ENCODE assay signal across 13 cellular contexts in genomic region chr7:92723205-92723604, GRCh38.
A peak's percentile ranks its signal among the peaks of the same experiment; 100 is the strongest.
DNase-seq lines count a peak whose midpoint lies in the region; ATAC-seq and TF ChIP-seq lines count a peak whose summit lies in the region.
"Had no signal": no experiment of that assay in that cellular context is flagged by ENCODE, and none has a peak within 500 bp of the region (broad histone marks: within the 10 kb centered on the region; RNA-seq: fewer than 3 reads in every experiment).

No MANE protein-coding gene starts in this region.

- no peak for TF ChIP-seq CTCF in GM23338 (conservative IDR thresholded peaks at IDR 0.05; ENCODE audit: low read depth in 2 of 2)
- TF ChIP-seq CTCF in SK-N-SH (IDR thresholded peaks at IDR 0.05), result no peak
- no peak for TF ChIP-seq CTCF in stomach (IDR thresholded peaks at IDR 0.05)

- no peak overlapping the region for H2AFZ ChIP-seq in GM23338
- no peak overlapping the region for H2AFZ ChIP-seq in SK-N-SH (ENCODE audit: low read depth)

- TF ChIP-seq RAD21 in SK-N-SH (IDR thresholded peaks at IDR 0.05; ENCODE audit: low read length), result no peak

- peaks cover 12% of the 10 kb centered on the region for H3K4me1 ChIP-seq in GM23338 (ENCODE audit: insufficient read depth)
- peaks cover 12 to 32% of the 10 kb centered on the region in 2 experiments for H3K4me1 ChIP-seq in SK-N-SH (ENCODE audit: control insufficient read depth in 1 of 2, insufficient read depth in 2 of 2, low read depth in 1 of 2, low read length in 1 of 2)
- peaks cover 0 to 24% (median 8%) of the 10 kb centered on the region in 4 donors for H3K4me1 ChIP-seq in stomach

- peak overlapping the region; percentile 27; the same call in 1 of the 2 replicates for H3K9ac ChIP-seq in SK-N-SH

- H3K9me2 ChIP-seq in GM23338 (ENCODE audit: insufficient read depth) (no peaks in the 10 kb centered on the region), SK-N-SH (no peaks in the 10 kb centered on the region)

- H3K9me3 Mint-ChIP-seq in GM23338, result no peaks in the 10 kb centered on the region

- no peak overlapping the region for H3K27ac Mint-ChIP-seq in GM23338

- H4K20me1 ChIP-seq in GM23338 (replicated peaks; ENCODE audit: insufficient read depth), result no peaks in the 10 kb centered on the region
- H4K20me1 ChIP-seq in SK-N-SH (ENCODE audit: insufficient read depth), result no peaks in the 10 kb centered on the region

- H3K4me2 ChIP-seq in GM23338 (0 out of 2 replicates have a peak overlapping the region, but pooled peaks have one; percentile 25), SK-N-SH (peak overlapping the region; percentile 30)

- intact Hi-C loops in stomach (cut with DNase I; ENCODE audit: low total_unique reads), result no loop called here

- 59% methylated on average over 2 of the region's 2 CpGs for WGBS in SK-N-SH (ENCODE audit: low lambda C conversion rate)
- 84 to 96% (median 87%) methylated on average over 2 of the region's 2 CpGs for WGBS in stomach, 5 donors

- no peak overlapping the region for H3K4me3 Mint-ChIP-seq in GM23338

- CTCF ChIA-PET in SK-N-SH (lab: Yijun Ruan, JAX), result interaction anchor here (1.1 to 1.5 kb wide), 3 partner anchors 11 to 26 kb away, joined by 3 to 4 read pairs (median 4); no protein-coding TSS in a partner anchor

- peaks cover 6% of the 10 kb centered on the region for H3K36me3 Mint-ChIP-seq in GM23338 (ENCODE audit: low read depth)

- H3K36me3 ChIP-seq in GM23338 (ENCODE audit: insufficient read depth) (no peaks in the 10 kb centered on the region), SK-N-SH (replicated peaks in 1 of 2; ENCODE audit: control insufficient read depth in 1 of 2, insufficient read depth in 2 of 2, low read length in 1 of 2) (peaks cover 42 to 64% of the 10 kb centered on the region in 2 experiments), stomach (peaks cover 0 to 20% (median 15%) of the 10 kb centered on the region in 4 donors)

- no peak for TF ChIP-seq POLR2A in stomach (IDR thresholded peaks at IDR 0.05)

- TF ChIP-seq EP300 in SK-N-SH (IDR thresholded peaks at IDR 0.05; ENCODE audit: borderline replicate concordance in 1 of 2, low read depth in 1 of 2, low read length in 1 of 2) (peak in 1 of 2 experiments; percentile 56; a peak in 1 of 4 replicates), stomach (IDR thresholded peaks at IDR 0.05) (no peak)

- DNase-seq in GM23338 (ENCODE audit: low spot score) (no peak), SK-N-SH (no peak), kidney tubule cell (ENCODE audit: low spot score) (peak; percentile 50), stomach (no peak), UCSD-AML1 (lab: John Stamatoyannopoulos, UW; ENCODE audit: unreplicated experiment) (no peak), HuH-7.5 (ENCODE audit: low spot score) (no peak)
- DNase-seq: GOT3, NCI-H1092 treated with DMSO at 0.1 percent for 48 hours, NCI-H446, right cardiac atrium, substantia nigra had no signal

- H3K9me3 ChIP-seq in SK-N-SH, result no peaks in the 10 kb centered on the region
- no peaks in the 10 kb centered on the region for H3K9me3 ChIP-seq in stomach

- ATAC-seq in GM23338 (no peak), HG03196 (IDR thresholded peaks at IDR 0.05; ENCODE audit: unreplicated experiment) (no peak)
- ATAC-seq: Panc1 had no signal

- no peaks in the 10 kb centered on the region for H3F3A ChIP-seq in GM23338 (replicated peaks; ENCODE audit: low read depth)
- peaks cover 35% of the 10 kb centered on the region for H3F3A ChIP-seq in SK-N-SH (replicated peaks; ENCODE audit: insufficient read depth)

- POLR2A ChIA-PET in SK-N-SH (lab: Yijun Ruan, JAX), result no interaction called here

- H3K27ac ChIP-seq in GM23338 (ENCODE audit: low read depth), result no peak overlapping the region
- H3K27ac ChIP-seq in SK-N-SH (ENCODE audit: low read depth in 2 of 2, low read length in 1 of 2), result peak overlapping the region; percentile 82 to 86; a peak in 3 of 4 replicates
- peak overlapping the region in 3 of 5 donors; percentile 26 to 57 (median 31) for H3K27ac ChIP-seq in stomach

- no peaks in the 10 kb centered on the region for H3K27me3 ChIP-seq in GM23338 (ENCODE audit: insufficient read depth)
- no peaks in the 10 kb centered on the region for H3K27me3 ChIP-seq in SK-N-SH (ENCODE audit: insufficient read depth)
- H3K27me3 ChIP-seq in stomach, result no peaks in the 10 kb centered on the region

- H3K27me3 Mint-ChIP-seq in GM23338 (ENCODE audit: insufficient read depth, low read depth, poor library complexity), result peaks cover 4% of the 10 kb centered on the region

- no peaks in the 10 kb centered on the region for H3K79me2 ChIP-seq in GM23338 (replicated peaks; ENCODE audit: insufficient read depth)
- peaks cover 99% of the 10 kb centered on the region for H3K79me2 ChIP-seq in SK-N-SH (ENCODE audit: insufficient read depth)

- H3K4me3 ChIP-seq in GM23338 (no peak overlapping the region), SK-N-SH (ENCODE audit: low read depth in 2 of 2, low read length in 1 of 2) (no peak overlapping the region), stomach (no peak overlapping the region)

- H3K4me1 Mint-ChIP-seq in GM23338, result peaks cover 31% of the 10 kb centered on the region

TF ChIP-seq in GM23338, 12 proteins besides CTCF, POLR2A, EP300 and RAD21:
- TF ChIP-seq NANOG (IDR thresholded peaks at IDR 0.05; ENCODE audit: borderline replicate concordance), result no peak

TF ChIP-seq in SK-N-SH, 30 proteins besides CTCF, POLR2A, EP300 and RAD21 (continues in another document):
- no peak for TF ChIP-seq CHD2 (IDR thresholded peaks at IDR 0.05; ENCODE audit: low read length, partially characterized antibody)
- TF ChIP-seq FOXJ3 (CRISPR knock-in tag; IDR thresholded peaks at IDR 0.05), result no peak
- no peak for TF ChIP-seq MEF2A (IDR thresholded peaks at IDR 0.05; ENCODE audit: borderline replicate concordance, low read depth)
- TF ChIP-seq TCF12 (IDR thresholded peaks at IDR 0.05), result peak; percentile 49
- TF ChIP-seq FOXM1 (IDR thresholded peaks at IDR 0.05; ENCODE audit: low read depth), result no peak
- no peak for TF ChIP-seq RCOR1 (IDR thresholded peaks at IDR 0.05; ENCODE audit: low read length)
- no peak for TF ChIP-seq SMC3 (IDR thresholded peaks at IDR 0.05; ENCODE audit: low read depth, low read length)
- no peak for TF ChIP-seq GABPA (IDR thresholded peaks at IDR 0.05; ENCODE audit: low read depth)
- TF ChIP-seq NRF1 (IDR thresholded peaks at IDR 0.05; ENCODE audit: low read depth, low read length), result no peak
- TF ChIP-seq MXI1 (IDR thresholded peaks at IDR 0.05; ENCODE audit: low read depth, low read length), result no peak
- TF ChIP-seq YY1 (IDR thresholded peaks at IDR 0.05; ENCODE audit: low read depth), result peak; percentile 32; the same call in 1 of the 2 replicates
- TF ChIP-seq RXRA (IDR thresholded peaks at IDR 0.05; ENCODE audit: borderline replicate concordance, low read depth), result no peak
- no peak for TF ChIP-seq GATA2 (CRISPR knock-in tag; IDR thresholded peaks at IDR 0.05)
- TF ChIP-seq ELF1 (IDR thresholded peaks at IDR 0.05), result peak; percentile 50; the same call in 1 of the 2 replicates
- peak; percentile 66 for TF ChIP-seq JUND (IDR thresholded peaks at IDR 0.05)
- no peak for TF ChIP-seq REST (IDR thresholded peaks at IDR 0.05; ENCODE audit: low read depth, low read length)
- no peak; the same call in 1 of the 2 replicates for TF ChIP-seq NFIC (IDR thresholded peaks at IDR 0.05; ENCODE audit: borderline replicate concordance)
- TF ChIP-seq TAF1 (IDR thresholded peaks at IDR 0.05; ENCODE audit: borderline replicate concordance, low read depth, low read length), result no peak
- TF ChIP-seq ZBTB33 (IDR thresholded peaks at IDR 0.05; ENCODE audit: borderline replicate concordance, low read depth), result no peak; the same call in 1 of the 2 replicates
- no peak for TF ChIP-seq RFX5 (IDR thresholded peaks at IDR 0.05; ENCODE audit: low read length)
